In genomic region chr9:20512636-20513035, GRCh38 we compare ENCODE assay signal across 12 cellular contexts.
A peak's percentile ranks its signal among the peaks of the same experiment; 100 is the strongest.
DNase-seq lines count a peak whose midpoint lies in the region; ATAC-seq, FAIRE-seq and TF ChIP-seq lines count a peak whose summit lies in the region.
"Had no signal": no experiment of that assay in that cellular context is flagged by ENCODE, and none has a peak within 500 bp of the region (broad histone marks: within the 10 kb centered on the region; RNA-seq: fewer than 3 reads in every experiment).

No MANE protein-coding gene starts in this region.

- FAIRE-seq in H54 (lab: Jason Lieb, UNC) = peak; percentile 79

- TF ChIP-seq POLR2A in H54 (IDR thresholded peaks at IDR 0.05; ENCODE audit: low read depth, low read length) = no peak

- no peak for TF ChIP-seq CTCF in natural killer cell (IDR thresholded peaks at IDR 0.05)

- peak overlapping the region; percentile 0 for H3K4me3 Mint-ChIP-seq in activated CD8-positive, alpha-beta memory T cell treated with anti-CD3 and anti-CD28 coated beads, Interleukin-2, amount 10 ng/mL, durations not matched to agents 7 days and 5 days
- H3K4me3 Mint-ChIP-seq in natural killer cell = no peak overlapping the region
- H3K4me3 Mint-ChIP-seq: endodermal cell had no signal

- peak; percentile 54 for ATAC-seq in activated CD8-positive, alpha-beta memory T cell treated with anti-CD3 and anti-CD28 coated beads, Interleukin-2, amount 10 ng/mL, durations not matched to agents 7 days and 5 days
- no peak for ATAC-seq in natural killer cell
- no peak for ATAC-seq in GM21447 (IDR thresholded peaks at IDR 0.05; ENCODE audit: unreplicated experiment)

- peaks cover 2% of the 10 kb centered on the region for H3K9me3 Mint-ChIP-seq in activated CD8-positive, alpha-beta memory T cell treated with anti-CD3 and anti-CD28 coated beads, Interleukin-2, amount 10 ng/mL, durations not matched to agents 7 days and 5 days (ENCODE audit: low read depth)
- H3K9me3 Mint-ChIP-seq in natural killer cell = no peaks in the 10 kb centered on the region
- H3K9me3 Mint-ChIP-seq: endodermal cell had no signal

- intact Hi-C loops in natural killer cell (cut with micrococcal nuclease) = no loop called here

- CTCF ChIA-PET in activated CD8-positive, alpha-beta memory T cell treated with anti-CD3 and anti-CD28 coated beads, Interleukin-2, amount 10 ng/mL, durations not matched to agents 7 days and 5 days (lab: Charles Lee) = interaction anchor here (1.5 kb wide), 1 partner anchor 13 kb away, joined by 3 read pairs; no protein-coding TSS in a partner anchor

- peaks cover 19% of the 10 kb centered on the region for H3K36me3 Mint-ChIP-seq in activated CD8-positive, alpha-beta memory T cell treated with anti-CD3 and anti-CD28 coated beads, Interleukin-2, amount 10 ng/mL, durations not matched to agents 7 days and 5 days
- H3K36me3 Mint-ChIP-seq in natural killer cell = no peaks in the 10 kb centered on the region

- DNase-seq in activated CD8-positive, alpha-beta memory T cell treated with anti-CD3 and anti-CD28 coated beads, Interleukin-2, amount 10 ng/mL, durations not matched to agents 7 days and 5 days = no peak
- DNase-seq in activated CD8-positive, alpha-beta memory T cell treated with anti-CD3 and anti-CD28 coated beads, Interleukin-2, amount 50 U/mL, for 4 hours = no peak
- DNase-seq in H54 (ENCODE audit: insufficient read length, low spot score) = no peak
- peak; percentile 7 for DNase-seq in astrocyte of the hippocampus (ENCODE audit: low read depth, low spot score)
- DNase-seq in natural killer cell = no peak
- DNase-seq in NK-92 treated with Interleukin-12 subunit alpha and Interleukin-12 subunit beta, amount 100 ng/mL, for 24 hours (lab: John Stamatoyannopoulos, UW) = no peak
- DNase-seq in ureter (ENCODE audit: low spot score) = no peak
- DNase-seq: endodermal cell, hypothalamus, KG1, NCI-H2029 treated with DMSO at 0.1 percent for 48 hours had no signal

- H3K27me3 Mint-ChIP-seq in activated CD8-positive, alpha-beta memory T cell treated with anti-CD3 and anti-CD28 coated beads, Interleukin-2, amount 10 ng/mL, durations not matched to agents 7 days and 5 days = no peaks in the 10 kb centered on the region
- no peaks in the 10 kb centered on the region for H3K27me3 Mint-ChIP-seq in natural killer cell (ENCODE audit: low read depth in 2 of 2)

- peaks cover 73% of the 10 kb centered on the region for H3K4me1 Mint-ChIP-seq in activated CD8-positive, alpha-beta memory T cell treated with anti-CD3 and anti-CD28 coated beads, Interleukin-2, amount 10 ng/mL, durations not matched to agents 7 days and 5 days
- peaks cover 44 to 72% of the 10 kb centered on the region in 2 donors for H3K4me1 Mint-ChIP-seq in natural killer cell

- H3K27ac Mint-ChIP-seq in activated CD8-positive, alpha-beta memory T cell treated with anti-CD3 and anti-CD28 coated beads, Interleukin-2, amount 10 ng/mL, durations not matched to agents 7 days and 5 days = peak overlapping the region; percentile 65
- H3K27ac Mint-ChIP-seq in natural killer cell = peak overlapping the region; percentile 20 to 42
- H3K27ac Mint-ChIP-seq: endodermal cell had no signal
